Comparison of ENCODE assay signal across 10 cellular contexts in genomic region chr6:132132420-132132819, GRCh38.
DNase-seq lines count a peak whose midpoint lies in the region; ATAC-seq, FAIRE-seq and TF ChIP-seq lines count a peak whose summit lies in the region.
"Had no signal": no experiment of that assay in that cellular context is flagged by ENCODE, and none has a peak within 500 bp of the region (broad histone marks: within the 10 kb centered on the region; RNA-seq: fewer than 3 reads in every experiment).

No MANE protein-coding gene starts in this region.

- FAIRE-seq in RCC 7860 (lab: Jason Lieb, UNC), result no peak

- no peak for TF ChIP-seq EP300 in tibial nerve (IDR thresholded peaks at IDR 0.05)

- POLR2A ChIA-PET in naive thymus-derived CD8-positive, alpha-beta T cell (lab: Charles Lee), result no interaction called here

- no peak for TF ChIP-seq POLR2A in tibial nerve (IDR thresholded peaks at IDR 0.05)

- peak overlapping the region; percentile 67 for H3K27ac ChIP-seq in muscle layer of colon (ENCODE audit: low read depth, low read length)
- peak overlapping the region in 3 of 4 donors; percentile 17 to 82 (median 80) for H3K27ac ChIP-seq in tibial nerve

- peak overlapping the region in 1 of 10 donors; percentile 41 for H3K27ac Mint-ChIP-seq in naive thymus-derived CD8-positive, alpha-beta T cell
- H3K27ac Mint-ChIP-seq: activated CD8-positive, alpha-beta T cell treated with anti-CD3 and anti-CD28 coated beads for 36 hours had no signal

- peaks cover 40% of the 10 kb centered on the region for H3K4me1 ChIP-seq in muscle layer of colon (ENCODE audit: insufficient read depth, low read length)
- peaks cover 0 to 34% (median 23%) of the 10 kb centered on the region in 4 donors for H3K4me1 ChIP-seq in tibial nerve

- H3K9me3 Mint-ChIP-seq in naive thymus-derived CD8-positive, alpha-beta T cell, result peaks cover 0 to 2% (median 0%) of the 10 kb centered on the region in 9 donors
- H3K9me3 Mint-ChIP-seq: activated CD8-positive, alpha-beta T cell treated with anti-CD3 and anti-CD28 coated beads for 36 hours had no signal

- H3K4me3 ChIP-seq in epithelial cell of proximal tubule (ENCODE audit: low read depth, low read length) (no peak overlapping the region), muscle layer of colon (ENCODE audit: low read depth in 1 of 2, low read length in 2 of 2) (no peak overlapping the region), tibial nerve (no peak overlapping the region)

- H3K9me3 ChIP-seq in muscle layer of colon (ENCODE audit: low read length) (no peaks in the 10 kb centered on the region), tibial nerve (no peaks in the 10 kb centered on the region)

- TF ChIP-seq CTCF in epithelial cell of proximal tubule (conservative IDR thresholded peaks at IDR 0.05; ENCODE audit: low read depth, low read length) (no peak), tibial nerve (IDR thresholded peaks at IDR 0.05) (no peak)

- no peaks in the 10 kb centered on the region for H3K36me3 Mint-ChIP-seq in naive thymus-derived CD8-positive, alpha-beta T cell

- H3K4me3 Mint-ChIP-seq in naive thymus-derived CD8-positive, alpha-beta T cell, result no peak overlapping the region
- H3K4me3 Mint-ChIP-seq: activated CD8-positive, alpha-beta T cell treated with anti-CD3 and anti-CD28 coated beads for 36 hours; central memory CD8-positive, alpha-beta T cell had no signal

- H3K36me3 ChIP-seq in muscle layer of colon (ENCODE audit: insufficient read depth, low read length) (no peaks in the 10 kb centered on the region), tibial nerve (no peaks in the 10 kb centered on the region)

- WGBS in tibial nerve, 2 donors, result 36 to 38% methylated on average over 2 of the region's 2 CpGs

- DNase-seq in RCC 7860 (ENCODE audit: low spot score) (peak; percentile 57), epithelial cell of proximal tubule (ENCODE audit: low read depth) (peak; percentile 29), tibial nerve (ENCODE audit: low spot score in 2 of 2) (no peak), NCI-H1694 (lab: John Stamatoyannopoulos, UW) (no peak)
- no peak for DNase-seq in NK-92 treated with Interleukin-12 subunit alpha and Interleukin-12 subunit beta, amount 100 ng/mL, for 24 hours (lab: John Stamatoyannopoulos, UW)
- no peak for DNase-seq in naive thymus-derived CD8-positive, alpha-beta T cell
- DNase-seq: activated CD8-positive, alpha-beta T cell treated with anti-CD3 and anti-CD28 coated beads for 36 hours; stimulated activated CD4-positive, alpha-beta T cell treated with anti-CD3 and anti-CD28 coated beads, Interleukin-4, amount 100 ng/mL, for 24 hours had no signal

- H3K27me3 ChIP-seq in muscle layer of colon (ENCODE audit: control insufficient read depth in 1 of 2, insufficient read depth in 2 of 2, low read length in 2 of 2) (no peaks in the 10 kb centered on the region), tibial nerve (no peaks in the 10 kb centered on the region)

- H3K9ac ChIP-seq in muscle layer of colon (ENCODE audit: low read length), result no peak overlapping the region

- peaks cover 0 to 38% (median 0%) of the 10 kb centered on the region in 4 donors for H3K4me1 Mint-ChIP-seq in naive thymus-derived CD8-positive, alpha-beta T cell
- H3K4me1 Mint-ChIP-seq: central memory CD8-positive, alpha-beta T cell had no signal

- no peak for ATAC-seq in naive thymus-derived CD8-positive, alpha-beta T cell
- ATAC-seq: activated CD8-positive, alpha-beta T cell treated with anti-CD3 and anti-CD28 coated beads for 36 hours had no signal

- H3K27me3 Mint-ChIP-seq in naive thymus-derived CD8-positive, alpha-beta T cell, result peaks cover 3 to 15% (median 6%) of the 10 kb centered on the region in 5 donors

Comparison
In these comparisons a context has a peak if more than half of its experiments do, and no peak if none do; other contexts are left out.
1. DNase-seq: peak in RCC 7860 (single experiment) and epithelial cell of proximal tubule (single experiment); none in tibial nerve (0 of 2), NK-92 treated with Interleukin-12 subunit alpha and Interleukin-12 subunit beta, amount 100 ng/mL, for 24 hours (single experiment), NCI-H1694 (single experiment) and naive thymus-derived CD8-positive, alpha-beta T cell (0 of 10).